1 cellular context compared by ENCODE assay signal in the genomic region with DNA sequence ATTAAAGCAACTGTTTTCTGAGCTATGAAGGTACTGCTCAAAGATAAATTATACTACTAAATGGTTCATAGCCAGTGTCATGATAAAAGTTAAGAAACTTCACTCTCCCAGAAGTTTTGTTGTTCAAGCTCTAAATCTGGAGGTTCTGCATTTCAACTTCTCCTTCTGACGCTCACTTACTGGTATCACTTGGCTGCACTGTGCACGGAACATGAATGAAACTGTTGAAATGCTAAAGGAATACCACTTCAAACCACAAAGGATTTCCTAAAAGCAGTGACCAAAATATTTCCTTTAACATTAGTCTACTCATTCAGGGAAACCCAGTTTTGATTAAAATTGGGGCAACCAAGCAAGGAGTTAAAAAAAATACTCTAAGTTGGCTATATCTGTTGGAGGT.
TF ChIP-seq lines count a peak whose summit lies in the region.

No MANE protein-coding gene starts in this region.

TF ChIP-seq in IMR-90, 13 proteins besides CTCF, POLR2A, EP300 and RAD21 (continued from another document):
- TF ChIP-seq MAZ (IDR thresholded peaks at IDR 0.05; ENCODE audit: borderline replicate concordance, low read depth, low read length) = no peak
TF ChIP-seq in IMR-90: peak in this region for 0.
